ENCODE assay signal across 8 cellular contexts in genomic region chr11:72015511-72016061, GRCh38. TPM values are rescaled to one million over a fixed set of nuclear protein-coding genes. Genes with fewer than 3 reads are reported as not detected.
DNase-seq lines count a peak whose midpoint lies in the region; ATAC-seq and TF ChIP-seq lines count a peak whose summit lies in the region.
"Had no signal": no experiment of that assay in that cellular context is flagged by ENCODE, and none has a peak within 500 bp of the region (broad histone marks: within the 10 kb centered on the region; RNA-seq: fewer than 3 reads in every experiment).

No MANE protein-coding gene starts in this region.

- H3K79me2 ChIP-seq in Karpas-422 (ENCODE audit: low read length), result no peaks in the 10 kb centered on the region

- H3K36me3 Mint-ChIP-seq in neural crest cell (ENCODE audit: low read depth), result peaks cover 18% of the 10 kb centered on the region

- no peaks in the 10 kb centered on the region for H4K20me1 ChIP-seq in Karpas-422 (ENCODE audit: insufficient read depth, low read depth, low read length)

- no peak overlapping the region for H3K4me2 ChIP-seq in Karpas-422 (ENCODE audit: low read depth, low read length, poor library complexity, severe bottlenecking)

- H3K4me3 ChIP-seq in GM12864 (ENCODE audit: low read depth, low read length) (no peak overlapping the region), Karpas-422 (ENCODE audit: low read length) (no peak overlapping the region)
- H3K4me3 ChIP-seq: SK-N-MC had no signal

- H3K9ac ChIP-seq in Karpas-422 (ENCODE audit: low read length), result no peak overlapping the region

- no peaks in the 10 kb centered on the region for H3K9me3 ChIP-seq in Karpas-422 (ENCODE audit: low read length)

- H3K9me3 Mint-ChIP-seq in neural crest cell, result no peaks in the 10 kb centered on the region

- DNase-seq in GM12864 (ENCODE audit: low read depth) (no peak), Karpas-422 (peak; percentile 80), cerebellum (ENCODE audit: low spot score) (peak; percentile 35), neural crest cell (ENCODE audit: low read depth, low spot score) (no peak), pons (ENCODE audit: low spot score) (no peak)

- H2AFZ ChIP-seq in Karpas-422 (ENCODE audit: low read length), result no peak overlapping the region

- peak; percentile 51 for TF ChIP-seq CTCF in GM12864 (IDR thresholded peaks at IDR 0.05; ENCODE audit: low read depth, low read length, missing control alignments)
- TF ChIP-seq CTCF in neural crest cell (conservative IDR thresholded peaks at IDR 0.05), result peak; percentile 43

- H3K27ac ChIP-seq in Karpas-422 (ENCODE audit: low read length), result no peak overlapping the region
- H3K27ac ChIP-seq: SK-N-MC had no signal

- H3K4me3 Mint-ChIP-seq in neural crest cell, result no peak overlapping the region

- H3K9me2 ChIP-seq in Karpas-422 (replicated peaks; ENCODE audit: insufficient read depth, low read length), result no peaks in the 10 kb centered on the region

- no peaks in the 10 kb centered on the region for H3K27me3 ChIP-seq in Karpas-422 (ENCODE audit: low read length)

- no peaks in the 10 kb centered on the region for H3K4me1 Mint-ChIP-seq in neural crest cell

- H3K27me3 Mint-ChIP-seq in neural crest cell (ENCODE audit: low read depth), result no peaks in the 10 kb centered on the region

- ATAC-seq in GM21526 (IDR thresholded peaks at IDR 0.05; ENCODE audit: low FRiP score, unreplicated experiment) (no peak), HG02884 (IDR thresholded peaks at IDR 0.05; ENCODE audit: unreplicated experiment) (no peak)

- peaks cover 7% of the 10 kb centered on the region; the same call in 1 of the 2 replicates for H3K4me1 ChIP-seq in Karpas-422 (ENCODE audit: low read length)

- H3K36me3 ChIP-seq in Karpas-422 (ENCODE audit: insufficient read depth, low read length), result peaks cover 4% of the 10 kb centered on the region; the same call in 1 of the 2 replicates

- H3K27ac Mint-ChIP-seq in neural crest cell (ENCODE audit: unreplicated experiment), result no peak overlapping the region

RNA-seq across cellular contexts. Expression of gene IL18BP, which starts 16.9 kb away (rescaled TPM):
- total RNA-seq in Karpas-422 (2014; rRNA removed; shearing (Covaris generic); ENCODE audit: low replicate concordance), result 5.4 and 6.2 TPM in 2 replicates
- total RNA-seq in cerebellum, result 5.9 TPM
- 10.7 and 10.8 TPM in 2 replicates for total RNA-seq in neural crest cell

Comparison
In these comparisons a context has a peak if more than half of its experiments do, and no peak if none do; other contexts are left out.
1. DNase-seq: peak in Karpas-422 (single experiment) and cerebellum (single experiment); none in GM12864 (single experiment), neural crest cell (single experiment) and pons (single experiment).